Comparison of ENCODE assay signal across 7 cellular contexts in the genomic region with DNA sequence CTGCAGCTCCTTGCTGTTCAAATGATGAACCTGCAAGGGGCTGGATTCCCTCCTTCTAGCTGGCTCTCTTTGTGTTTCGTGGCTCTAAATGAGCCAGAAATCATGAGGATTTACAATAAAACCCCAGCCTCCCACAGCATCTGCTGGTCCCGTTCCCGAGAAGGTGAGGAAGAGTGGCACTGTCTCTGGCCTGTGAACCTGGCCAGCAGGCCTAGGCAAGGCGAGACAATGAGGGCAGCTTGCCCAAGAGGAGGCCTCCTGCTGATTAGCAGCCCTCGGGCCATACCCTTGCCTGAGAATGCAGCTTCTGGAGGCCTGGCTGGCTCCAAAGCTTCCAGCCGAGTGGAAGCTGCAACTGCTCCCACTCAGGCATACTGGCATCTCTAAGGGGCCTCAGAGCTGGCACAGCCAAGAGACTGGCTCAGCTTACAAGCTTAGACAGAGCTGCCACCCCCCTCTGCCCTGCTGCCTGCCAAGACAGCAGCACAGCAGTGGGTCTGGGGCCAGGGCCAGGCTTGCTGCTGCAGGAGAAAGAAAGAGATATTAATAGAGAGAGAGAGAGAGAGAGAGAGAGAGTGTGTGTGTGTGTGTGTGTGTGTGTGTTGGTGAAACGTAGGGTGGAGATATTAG.
DNase-seq lines count a peak whose midpoint lies in the region; ATAC-seq, FAIRE-seq and TF ChIP-seq lines count a peak whose summit lies in the region.

No MANE protein-coding gene starts in this region.

- dilution Hi-C loops in keratinocyte (cut with MboI; ENCODE audit: extremely low pct_ligation_motif_present, low sequenced_read_pairs) = no loop called here

- intact Hi-C loops in body of pancreas (cut with DNase I) (no loop called here), thyroid gland (cut with DNase I) (loop anchor here (5.0 to 10.0 kb wide), 2 partner anchors 72 to 380 kb away; a partner anchor contains a TSS)

- H3K4me1 ChIP-seq in body of pancreas (peaks cover 33% of the 10 kb centered on the region), keratinocyte (ENCODE audit: control insufficient read depth, extremely low read depth, insufficient read depth, low read length) (peaks cover 17% of the 10 kb centered on the region), thyroid gland (peaks cover 32 to 37% of the 10 kb centered on the region in 2 donors)

- ATAC-seq in body of pancreas (peak; percentile 75), T-helper 17 cell (no peak), GM19035 (IDR thresholded peaks at IDR 0.05; ENCODE audit: unreplicated experiment) (no peak)

- no peak for TF ChIP-seq CTCF in LNCaP clone FGC (IDR thresholded peaks at IDR 0.05; ENCODE audit: control insufficient read depth, extremely low read depth, insufficient read depth)
- no peak for TF ChIP-seq CTCF in body of pancreas (IDR thresholded peaks at IDR 0.05)
- TF ChIP-seq CTCF in keratinocyte (optimal IDR thresholded peaks at IDR 0.05 in 1 of 3, IDR thresholded peaks at IDR 0.05 in 1 of 3, conservative IDR thresholded peaks at IDR 0.05 in 1 of 3; ENCODE audit: extremely low read depth in 1 of 3, insufficient read depth in 2 of 3, low read length in 3 of 3) = no peak
- TF ChIP-seq CTCF in thyroid gland (IDR thresholded peaks at IDR 0.05) = no peak

- H3K9me1 ChIP-seq in keratinocyte (ENCODE audit: control insufficient read depth, extremely low read depth, insufficient read depth, low read length) = no peaks in the 10 kb centered on the region

- TF ChIP-seq POLR2A in body of pancreas (IDR thresholded peaks at IDR 0.05) = no peak
- TF ChIP-seq POLR2A in thyroid gland (IDR thresholded peaks at IDR 0.05) = peak in 1 of 2 donors; percentile 17

- peaks cover 12% of the 10 kb centered on the region for H3K36me3 Mint-ChIP-seq in T-helper 17 cell (ENCODE audit: low read depth)

- no peaks in the 10 kb centered on the region for H4K20me1 ChIP-seq in keratinocyte (ENCODE audit: control insufficient read depth, extremely low read depth, insufficient read depth, low read length)

- H3K4me3 ChIP-seq in LNCaP clone FGC (ENCODE audit: low read depth, low read length) (no peak overlapping the region), body of pancreas (no peak overlapping the region), keratinocyte (ENCODE audit: control insufficient read depth in 2 of 3, extremely low read depth in 1 of 3, insufficient read depth in 2 of 3, low read depth in 1 of 3, low read length in 3 of 3) (no peak overlapping the region), thyroid gland (replicated peaks in 1 of 3) (no peak overlapping the region)

- peak overlapping the region; percentile 76 for H2AFZ ChIP-seq in keratinocyte (ENCODE audit: control insufficient read depth, low read length)

- no peaks in the 10 kb centered on the region for H3K79me2 ChIP-seq in keratinocyte (ENCODE audit: control insufficient read depth, insufficient read depth, low read length)

- H3K9me3 ChIP-seq in body of pancreas = no peaks in the 10 kb centered on the region
- no peaks in the 10 kb centered on the region for H3K9me3 ChIP-seq in keratinocyte (ENCODE audit: control insufficient read depth, low read depth, low read length)
- H3K9me3 ChIP-seq in thyroid gland = no peaks in the 10 kb centered on the region
- no peaks in the 10 kb centered on the region for H3K9me3 ChIP-seq in T-helper 17 cell (ENCODE audit: control insufficient read depth, low read length, poor library complexity, severe bottlenecking)

- no peak overlapping the region for H3K27ac Mint-ChIP-seq in T-helper 17 cell

- peak overlapping the region; percentile 55 for H3K4me2 ChIP-seq in keratinocyte (ENCODE audit: control insufficient read depth, extremely low read depth, insufficient read depth, low read depth, low read length)

- H3K27ac ChIP-seq in body of pancreas (peak overlapping the region; percentile 11 to 80 (median 72)), keratinocyte (ENCODE audit: control insufficient read depth, insufficient read depth, low read length) (no peak overlapping the region), thyroid gland (peak overlapping the region; percentile 53 to 78 (median 63))

- peaks cover 22% of the 10 kb centered on the region for H3K4me1 Mint-ChIP-seq in T-helper 17 cell

- H3K27me3 ChIP-seq in body of pancreas = no peaks in the 10 kb centered on the region
- no peaks in the 10 kb centered on the region for H3K27me3 ChIP-seq in keratinocyte (ENCODE audit: control insufficient read depth, extremely low read depth, insufficient read depth, low read length)
- H3K27me3 ChIP-seq in thyroid gland = no peaks in the 10 kb centered on the region

- no peak for FAIRE-seq in keratinocyte (lab: Jason Lieb, UNC)

- H3K36me3 ChIP-seq in body of pancreas (replicated peaks in 1 of 2; ENCODE audit: insufficient read depth in 1 of 2, low read depth in 2 of 2) (no peaks in the 10 kb centered on the region), keratinocyte (ENCODE audit: control insufficient read depth in 2 of 2, extremely low read depth in 1 of 2, insufficient read depth in 2 of 2, low read length in 2 of 2) (no peaks in the 10 kb centered on the region), thyroid gland (no peaks in the 10 kb centered on the region)

- 4 to 8% methylated on average over 7 of the region's 7 CpGs for WGBS in body of pancreas, 2 donors
- WGBS in thyroid gland, 2 donors = 6% methylated on average over 3 to 6 of the region's 7 CpGs

- H3K27me3 Mint-ChIP-seq in T-helper 17 cell = peaks cover 5% of the 10 kb centered on the region

- no peak overlapping the region for H3K4me3 Mint-ChIP-seq in T-helper 17 cell

- H3K9ac ChIP-seq in keratinocyte (ENCODE audit: control insufficient read depth, extremely low read depth, insufficient read depth, low read length) = peak overlapping the region; percentile 23

- DNase-seq in LNCaP clone FGC (ENCODE audit: low read depth) (peak; percentile 70), body of pancreas (peak; percentile 69 to 86 (median 80)), keratinocyte (ENCODE audit: low read depth, low spot score) (no peak), thyroid gland (peak; percentile 91 to 94), NOMO-1 (lab: John Stamatoyannopoulos, UW; ENCODE audit: unreplicated experiment in 2 of 2) (no peak), T-helper 17 cell (no peak)

Comparison
In these comparisons a context has a peak if more than half of its experiments do, and no peak if none do; other contexts are left out.
1. DNase-seq: peak in LNCaP clone FGC (single experiment), body of pancreas (4 of 4) and thyroid gland (2 of 2); none in keratinocyte (single experiment), NOMO-1 (0 of 2) and T-helper 17 cell (0 of 3).